ENCODE assay signal across 9 cellular contexts in the genomic region with DNA sequence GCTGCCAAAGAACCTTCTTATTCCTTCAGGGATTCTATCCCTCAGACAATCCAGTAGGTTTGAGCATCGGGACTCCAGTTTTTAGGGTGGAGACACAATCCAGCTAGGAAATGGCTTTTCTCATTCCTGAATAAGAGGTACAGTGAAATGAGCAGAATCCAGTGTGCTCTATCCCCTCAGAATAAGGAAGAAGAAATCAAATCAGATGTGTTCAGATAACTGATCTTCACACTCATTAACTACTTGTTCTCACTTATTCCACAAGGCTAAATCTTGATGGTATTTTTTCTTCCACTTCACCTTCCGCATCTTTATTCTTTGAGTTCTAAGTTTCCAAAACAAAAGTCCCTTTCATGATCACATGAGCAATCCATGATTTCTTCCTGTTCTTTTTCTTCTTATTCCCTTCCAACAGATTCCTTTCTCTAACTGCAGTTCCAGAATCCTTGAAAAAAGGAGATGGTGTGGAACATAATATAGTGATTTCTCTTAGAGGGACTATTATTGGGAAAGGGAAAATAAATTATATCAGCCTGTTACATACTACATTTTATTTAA. TPM values are rescaled to one million over a fixed set of nuclear protein-coding genes. Genes with fewer than 3 reads are reported as not detected.
DNase-seq lines count a peak whose midpoint lies in the region; ATAC-seq and TF ChIP-seq lines count a peak whose summit lies in the region.
"Had no signal": no experiment of that assay in that cellular context is flagged by ENCODE, and none has a peak within 500 bp of the region (broad histone marks: within the 10 kb centered on the region; RNA-seq: fewer than 3 reads in every experiment).

No MANE protein-coding gene starts in this region.

- H3K4me1 ChIP-seq in SK-N-SH (ENCODE audit: control insufficient read depth in 1 of 2, insufficient read depth in 2 of 2, low read depth in 1 of 2, low read length in 1 of 2) (peaks cover 9 to 16% of the 10 kb centered on the region in 2 experiments; a peak in 3 of 4 replicates), stomach (peaks cover 13 to 42% (median 26%) of the 10 kb centered on the region in 4 donors)

- no peaks in the 10 kb centered on the region; the same call in 1 of the 2 replicates for H3K27me3 Mint-ChIP-seq in WTC11 (ENCODE audit: low read depth)

- no peak for TF ChIP-seq POLR2A in stomach (IDR thresholded peaks at IDR 0.05)

- H2AFZ ChIP-seq in SK-N-SH (ENCODE audit: low read depth) = peak overlapping the region; percentile 71; the same call in 1 of the 2 replicates

- no peak for TF ChIP-seq CTCF in SK-N-SH (IDR thresholded peaks at IDR 0.05)
- no peak for TF ChIP-seq CTCF in WTC11 (IDR thresholded peaks at IDR 0.05)
- TF ChIP-seq CTCF in stomach (IDR thresholded peaks at IDR 0.05) = no peak

- WGBS in SK-N-SH (ENCODE audit: low lambda C conversion rate) = 55% methylated on average over 2 of the region's 2 CpGs
- WGBS in stomach, 5 donors = 56 to 72% (median 66%) methylated on average over 2 of the region's 2 CpGs

- no peak for TF ChIP-seq EP300 in SK-N-SH (IDR thresholded peaks at IDR 0.05; ENCODE audit: borderline replicate concordance in 1 of 2, low read depth in 1 of 2, low read length in 1 of 2)
- no peak for TF ChIP-seq EP300 in stomach (IDR thresholded peaks at IDR 0.05)

- no peaks in the 10 kb centered on the region for H3K27me3 ChIP-seq in SK-N-SH (ENCODE audit: insufficient read depth)
- H3K27me3 ChIP-seq in stomach = peaks cover 0 to 13% (median 6%) of the 10 kb centered on the region in 3 donors

- no peaks in the 10 kb centered on the region for H3K36me3 Mint-ChIP-seq in WTC11

- TF ChIP-seq RAD21 in SK-N-SH (IDR thresholded peaks at IDR 0.05; ENCODE audit: low read length) = no peak

- H3K9me3 ChIP-seq in SK-N-SH (no peaks in the 10 kb centered on the region), stomach (no peaks in the 10 kb centered on the region)

- peaks cover 71% of the 10 kb centered on the region for H3K79me2 ChIP-seq in SK-N-SH (ENCODE audit: insufficient read depth)

- ATAC-seq in SK-N-SH treated with all-trans-retinoic acid at 6 μM for 48 hours = no peak
- no peak for ATAC-seq in WTC11
- ATAC-seq: HCT116 had no signal

- H3K9me2 ChIP-seq in SK-N-SH = no peaks in the 10 kb centered on the region

- DNase-seq in SK-N-SH = no peak
- no peak for DNase-seq in WTC11 (ENCODE audit: low spot score)
- peak; percentile 23 for DNase-seq in hepatic stellate cell (ENCODE audit: low spot score)
- DNase-seq in stomach = no peak
- DNase-seq in NCI-H1436 (lab: John Stamatoyannopoulos, UW) = no peak
- no peak for DNase-seq in RPMI8226
- DNase-seq in NCI-H128 (lab: John Stamatoyannopoulos, UW; ENCODE audit: unreplicated experiment) = no peak

- POLR2A ChIA-PET in SK-N-SH (lab: Yijun Ruan, JAX) (interaction anchor here (0.9 to 4.0 kb wide), 3 partner anchors 11 to 221 kb away, joined by 3 to 32 read pairs (median 14); a partner anchor contains a TSS), WTC11 (lab: Charles Lee) (no interaction called here)

- peak overlapping the region; percentile 88 for H3K9ac ChIP-seq in SK-N-SH

- no peaks in the 10 kb centered on the region for H4K20me1 ChIP-seq in SK-N-SH (ENCODE audit: insufficient read depth)

- peak overlapping the region; percentile 66 to 89 for H3K4me3 ChIP-seq in SK-N-SH (ENCODE audit: low read depth in 2 of 2, low read length in 1 of 2)
- peak overlapping the region in 3 of 4 donors; percentile 38 to 48 (median 45) for H3K4me3 ChIP-seq in stomach

- H3K36me3 ChIP-seq in SK-N-SH (replicated peaks in 1 of 2; ENCODE audit: control insufficient read depth in 1 of 2, insufficient read depth in 2 of 2, low read length in 1 of 2) (peaks cover 0 to 6% of the 10 kb centered on the region in 2 experiments), stomach (no peaks in the 10 kb centered on the region)

- 0 out of 2 replicates have a peak overlapping the region, but pooled peaks have one; percentile 2 for H3K27ac Mint-ChIP-seq in WTC11

- peak overlapping the region; percentile 68 for H3K4me3 Mint-ChIP-seq in WTC11

- no peaks in the 10 kb centered on the region for H3K9me3 Mint-ChIP-seq in WTC11

- peaks cover 19% of the 10 kb centered on the region for H3K4me1 Mint-ChIP-seq in WTC11

- H3K27ac ChIP-seq in SK-N-SH (ENCODE audit: low read depth in 2 of 2, low read length in 1 of 2) = peak overlapping the region; percentile 95 to 96
- H3K27ac ChIP-seq in stomach = peak overlapping the region in 4 of 5 donors; percentile 77 to 94 (median 90)

- CTCF ChIA-PET in SK-N-SH (lab: Yijun Ruan, JAX) = no interaction called here
- CTCF ChIA-PET in WTC11 (lab: Charles Lee) = no interaction called here

- intact Hi-C loops in stomach (cut with DNase I; ENCODE audit: low total_unique reads) = no loop called here

- H3K4me2 ChIP-seq in SK-N-SH = peak overlapping the region; percentile 88

- peaks cover 32% of the 10 kb centered on the region for H3F3A ChIP-seq in SK-N-SH (replicated peaks; ENCODE audit: insufficient read depth)

TF ChIP-seq in SK-N-SH treated with all-trans-retinoic acid at 6 μM for 48 hours, 23 proteins besides CTCF, POLR2A, EP300 and RAD21:
- TF ChIP-seq ZNF70 (CRISPR knock-in tag; IDR thresholded peaks at IDR 0.05) = no peak
TF ChIP-seq in SK-N-SH treated with all-trans-retinoic acid at 6 μM for 48 hours: peak in this region for 0.

TF ChIP-seq in WTC11, 78 proteins besides CTCF, POLR2A, EP300 and RAD21 (continues in another document):
- TF ChIP-seq HMGA2 (CRISPR knock-in tag; IDR thresholded peaks at IDR 0.05) = no peak
- no peak for TF ChIP-seq TP53 (CRISPR knock-in tag; IDR thresholded peaks at IDR 0.05)
- TF ChIP-seq, protein P1, sequence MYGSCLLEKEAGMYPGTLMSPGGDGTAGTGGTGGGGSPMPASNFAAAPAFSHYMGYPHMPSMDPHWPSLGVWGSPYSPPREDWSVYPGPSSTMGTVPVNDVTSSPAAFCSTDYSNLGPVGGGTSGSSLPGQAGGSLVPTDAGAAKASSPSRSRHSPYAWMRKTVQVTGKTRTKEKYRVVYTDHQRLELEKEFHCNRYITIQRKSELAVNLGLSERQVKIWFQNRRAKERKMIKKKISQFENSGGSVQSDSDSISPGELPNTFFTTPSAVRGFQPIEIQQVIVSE (CRISPR knock-in tag; IDR thresholded peaks at IDR 0.05; ENCODE audit: borderline replicate concordance) = no peak
- TF ChIP-seq, protein P2, sequence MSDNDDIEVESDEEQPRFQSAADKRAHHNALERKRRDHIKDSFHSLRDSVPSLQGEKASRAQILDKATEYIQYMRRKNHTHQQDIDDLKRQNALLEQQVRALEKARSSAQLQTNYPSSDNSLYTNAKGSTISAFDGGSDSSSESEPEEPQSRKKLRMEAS (CRISPR knock-in tag; IDR thresholded peaks at IDR 0.05) = no peak
- no peak for TF ChIP-seq ZNF263 (CRISPR knock-in tag; IDR thresholded peaks at IDR 0.05; ENCODE audit: low read depth)
- TF ChIP-seq, protein P3, sequence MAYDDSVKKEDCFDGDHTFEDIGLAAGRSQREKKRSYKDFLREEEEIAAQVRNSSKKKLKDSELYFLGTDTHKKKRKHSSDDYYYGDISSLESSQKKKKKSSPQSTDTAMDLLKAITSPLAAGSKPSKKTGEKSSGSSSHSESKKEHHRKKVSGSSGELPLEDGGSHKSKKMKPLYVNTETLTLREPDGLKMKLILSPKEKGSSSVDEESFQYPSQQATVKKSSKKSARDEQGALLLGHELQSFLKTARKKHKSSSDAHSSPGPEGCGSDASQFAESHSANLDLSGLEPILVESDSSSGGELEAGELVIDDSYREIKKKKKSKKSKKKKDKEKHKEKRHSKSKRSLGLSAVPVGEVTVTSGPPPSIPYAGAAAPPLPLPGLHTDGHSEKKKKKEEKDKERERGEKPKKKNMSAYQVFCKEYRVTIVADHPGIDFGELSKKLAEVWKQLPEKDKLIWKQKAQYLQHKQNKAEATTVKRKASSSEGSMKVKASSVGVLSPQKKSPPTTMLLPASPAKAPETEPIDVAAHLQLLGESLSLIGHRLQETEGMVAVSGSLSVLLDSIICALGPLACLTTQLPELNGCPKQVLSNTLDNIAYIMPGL (CRISPR knock-in tag; IDR thresholded peaks at IDR 0.05) = no peak

RNA-seq across cellular contexts. Expression of a gene that starts 1.7 kb away (rescaled TPM):
- polyA plus RNA-seq in SK-N-SH (2012; rRNA removed) (26.7 and 37.0 TPM in 2 replicates), stomach (1 to 10 TPM in 2 of 3 donors, under 1 TPM in 1; 0.76 to 1.9 (median 1.1) TPM)
- 27.3 and 31.5 TPM in 2 replicates for polyA plus RNA-seq in SK-N-SH (2012; cell fraction: cytosol; rRNA removed)
- polyA plus RNA-seq in SK-N-SH (2012; cell fraction: nucleus; rRNA removed) = 18.5 and 34.6 TPM in 2 replicates
- total RNA-seq in WTC11 (2021) (6.1 to 8.9 TPM (median 7.5 TPM) in 3 replicates), stomach (10 to 100 TPM in 1 of 5 donors, 1 to 10 TPM in 4; 1.3 to 12.9 (median 3.5) TPM)

RNA-seq across cellular contexts. Expression of a gene that starts 4.0 kb away (rescaled TPM):
- polyA plus RNA-seq in SK-N-SH (2012; rRNA removed) (16.5 and 24.6 TPM in 2 replicates), stomach (10 to 100 TPM in 2 of 3 donors, 1 to 10 TPM in 1; 9.3 to 14.5 (median 11.0) TPM)
- polyA plus RNA-seq in SK-N-SH (2012; cell fraction: cytosol; rRNA removed) = 12.1 and 12.3 TPM in 2 replicates
- 59.9 and 75.9 TPM in 2 replicates for polyA plus RNA-seq in SK-N-SH (2012; cell fraction: nucleus; rRNA removed)
- total RNA-seq in WTC11 (2021) (44.6 to 54.4 TPM (median 46.6 TPM) in 3 replicates), stomach (10 to 100 TPM; 29.0 to 68.7 (median 57.2) TPM)

RNA-seq across cellular contexts. Expression of a gene that starts 50.1 kb away (rescaled TPM):
- polyA plus RNA-seq in SK-N-SH (2012; rRNA removed) (28.8 and 35.3 TPM in 2 replicates), stomach (10 to 100 TPM; 13.1 to 14.1 (median 13.8) TPM)
- polyA plus RNA-seq in SK-N-SH (2012; cell fraction: cytosol; rRNA removed) = 35.5 and 36.8 TPM in 2 replicates
- polyA plus RNA-seq in SK-N-SH (2012; cell fraction: nucleus; rRNA removed) = 18.0 and 29.0 TPM in 2 replicates
- total RNA-seq in WTC11 (2021) (25.1 to 29.3 TPM (median 27.2 TPM) in 3 replicates), stomach (100 to 1,000 TPM in 1 of 5 donors, 10 to 100 TPM in 3, not detected in 1; 23.9 to 108 (median 48.2) TPM)
